ENCODE assay signal across 26 cellular contexts in the genomic region with DNA sequence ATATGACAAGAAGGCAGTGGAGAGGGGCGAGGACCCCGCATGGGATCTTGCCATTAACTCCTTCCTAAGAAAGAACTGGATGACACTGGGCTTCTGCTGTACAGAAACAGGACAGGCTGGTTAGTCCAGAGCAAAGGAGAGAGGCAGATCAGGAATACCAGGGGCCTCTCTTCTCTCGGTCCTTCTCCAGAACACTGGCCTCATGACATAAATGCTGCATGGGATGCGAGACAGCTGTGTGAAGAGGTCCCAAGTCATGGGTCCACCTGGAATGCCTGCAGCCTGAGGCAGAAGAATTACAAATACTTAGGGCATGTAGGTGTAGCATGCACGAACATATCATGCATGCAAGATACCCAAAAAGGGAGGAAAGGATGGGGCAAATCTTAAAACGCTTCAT.
"Had no signal": no experiment of that assay in that cellular context is flagged by ENCODE, and none has a peak within 500 bp of the region (broad histone marks: within the 10 kb centered on the region; RNA-seq: fewer than 3 reads in every experiment).

No MANE protein-coding gene starts in this region.

- H3K27ac Mint-ChIP-seq: activated CD4-positive, alpha-beta memory T cell treated with anti-CD3 and anti-CD28 coated beads, Interleukin-2, amount 10 ng/mL, durations not matched to agents 7 days and 5 days; activated CD4-positive, alpha-beta T cell treated with anti-CD3 and anti-CD28 coated beads, Interleukin-2, amount 10 ng/mL, durations not matched to agents 24 days and 14 days; activated T-cell treated with anti-CD3 and anti-CD28 coated beads, Interleukin-2, amount 50 U/mL, for 24 hours; activated T-helper 17 cell treated with anti-CD3 and anti-CD28 coated beads, Interleukin-2, amount 50 U/mL, for 72 hours; endodermal cell; natural killer cell; T-helper 1 cell treated with Interleukin-12 subunit alpha and Interleukin-12 subunit beta and Interleukin-4 antibody, amounts not matched to agents 30 μg/mL and 1 μg/mL, for 36 hours had no signal

- H3K36me3 ChIP-seq: gastrocnemius medialis, spleen, suprapubic skin, tibial artery had no signal

- H3K4me3 Mint-ChIP-seq: activated CD4-positive, alpha-beta memory T cell treated with anti-CD3 and anti-CD28 coated beads, Interleukin-2, amount 10 ng/mL, durations not matched to agents 7 days and 5 days; activated CD4-positive, alpha-beta T cell treated with anti-CD3 and anti-CD28 coated beads, Interleukin-2, amount 10 ng/mL, durations not matched to agents 24 days and 14 days; activated T-cell treated with anti-CD3 and anti-CD28 coated beads, Interleukin-2, amount 50 U/mL, for 24 hours; activated T-helper 17 cell treated with anti-CD3 and anti-CD28 coated beads, Interleukin-2, amount 50 U/mL, for 72 hours; endodermal cell; natural killer cell; T-helper 1 cell treated with Interleukin-12 subunit alpha and Interleukin-12 subunit beta and Interleukin-4 antibody, amounts not matched to agents 30 μg/mL and 1 μg/mL, for 36 hours had no signal

- H3K27me3 ChIP-seq: gastrocnemius medialis, spleen, suprapubic skin, tibial artery had no signal

- DNase-seq: activated CD4-positive, alpha-beta memory T cell treated with anti-CD3 and anti-CD28 coated beads, Interleukin-2, amount 10 ng/mL, durations not matched to agents 7 days and 5 days; activated CD4-positive, alpha-beta T cell treated with anti-CD3 and anti-CD28 coated beads, Interleukin-2, amount 10 ng/mL, durations not matched to agents 24 days and 14 days; activated CD4-positive, CD25-positive, alpha-beta regulatory T cell treated with anti-CD3 and anti-CD28 coated beads, Interleukin-2, amount 50 U/mL, for 72 hours; activated CD8-positive, alpha-beta memory T cell treated with anti-CD3 and anti-CD28 coated beads, Interleukin-2, amount 50 U/mL, for 48 hours; activated gamma-delta T cell treated with Interleukin-2 at 50 U/mL for 16 hours; activated naive CD4-positive, alpha-beta T cell treated with anti-CD3 and anti-CD28 coated beads, Interleukin-2, amount 50 U/mL, for 16 hours; activated T-cell treated with anti-CD3 and anti-CD28 coated beads, Interleukin-2, amount 50 U/mL, for 24 hours; amniotic stem cell; central memory CD4-positive, alpha-beta T cell; endodermal cell; gastrocnemius medialis; glutamatergic neuron; left cardiac atrium; midbrain; natural killer cell; posterior cingulate gyrus; right cardiac atrium; spleen; stimulated activated naive CD4-positive, alpha-beta T cell; T-helper 9 cell; tibial artery had no signal

- H3K27ac ChIP-seq: gastrocnemius medialis, spleen, suprapubic skin, tibial artery had no signal

- H3K9me3 ChIP-seq: gastrocnemius medialis, spleen, suprapubic skin, tibial artery had no signal

- FAIRE-seq: islet of Langerhans, TTC549 had no signal

- H3K4me1 Mint-ChIP-seq: activated CD4-positive, alpha-beta memory T cell treated with anti-CD3 and anti-CD28 coated beads, Interleukin-2, amount 10 ng/mL, durations not matched to agents 7 days and 5 days; activated CD4-positive, alpha-beta T cell treated with anti-CD3 and anti-CD28 coated beads, Interleukin-2, amount 10 ng/mL, durations not matched to agents 24 days and 14 days; activated T-helper 17 cell treated with anti-CD3 and anti-CD28 coated beads, Interleukin-2, amount 50 U/mL, for 72 hours; natural killer cell had no signal

- ATAC-seq: activated T-helper 17 cell treated with anti-CD3 and anti-CD28 coated beads, Interleukin-2, amount 50 U/mL, for 72 hours; gastrocnemius medialis; left cardiac atrium; natural killer cell; right cardiac atrium had no signal

- H3K4me3 ChIP-seq: gastrocnemius medialis, spleen, suprapubic skin, tibial artery had no signal

- H3K9me3 Mint-ChIP-seq: activated CD4-positive, alpha-beta memory T cell treated with anti-CD3 and anti-CD28 coated beads, Interleukin-2, amount 10 ng/mL, durations not matched to agents 7 days and 5 days; activated CD4-positive, alpha-beta T cell treated with anti-CD3 and anti-CD28 coated beads, Interleukin-2, amount 10 ng/mL, durations not matched to agents 24 days and 14 days; activated T-cell treated with anti-CD3 and anti-CD28 coated beads, Interleukin-2, amount 50 U/mL, for 24 hours; activated T-helper 17 cell treated with anti-CD3 and anti-CD28 coated beads, Interleukin-2, amount 50 U/mL, for 72 hours; endodermal cell; natural killer cell; T-helper 1 cell treated with Interleukin-12 subunit alpha and Interleukin-12 subunit beta and Interleukin-4 antibody, amounts not matched to agents 30 μg/mL and 1 μg/mL, for 36 hours had no signal

- H3K4me1 ChIP-seq: gastrocnemius medialis, suprapubic skin had no signal

- H3K36me3 Mint-ChIP-seq: natural killer cell had no signal
